Comparison of ENCODE assay signal across 26 cellular contexts in the genomic region with DNA sequence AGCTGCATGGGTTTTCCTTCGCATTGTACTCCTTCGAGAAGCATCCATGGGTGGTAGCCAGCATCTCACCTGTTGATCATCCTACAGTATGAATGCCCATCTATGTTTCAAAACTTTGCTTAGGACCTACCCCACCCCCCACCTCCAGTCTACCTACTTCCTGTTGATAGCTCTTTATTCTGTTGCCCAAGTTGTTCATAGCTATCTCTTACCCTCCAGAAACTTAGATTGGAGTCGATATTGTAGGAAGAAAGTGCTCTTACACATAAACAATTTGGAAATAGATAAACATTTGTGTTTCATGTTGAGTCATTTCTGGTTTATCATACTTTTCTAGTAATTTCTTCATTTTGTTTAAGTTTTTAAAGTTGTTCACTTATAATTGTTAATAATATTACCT.
"Had no signal": no experiment of that assay in that cellular context is flagged by ENCODE, and none has a peak within 500 bp of the region (broad histone marks: within the 10 kb centered on the region; RNA-seq: fewer than 3 reads in every experiment).

No MANE protein-coding gene starts in this region.

- H3K36me3 ChIP-seq: brain microvascular endothelial cell, esophagus muscularis mucosa, left lung, lower lobe of right lung, thoracic aorta, upper lobe of left lung, vagina had no signal

- H3K27me3 ChIP-seq: brain microvascular endothelial cell, esophagus muscularis mucosa, left lung, upper lobe of left lung, vagina had no signal

- H3K9me3 ChIP-seq: esophagus muscularis mucosa, left lung, lower lobe of right lung, mucosa of descending colon, thoracic aorta, upper lobe of left lung, vagina had no signal

- ATAC-seq: left lung; lower lobe of right lung; mucosa of descending colon; natural killer cell treated with Interleukin-12 subunit alpha and Interleukin-12 subunit beta and Interleukin-15 and Interleukin-18, amount 100 ng/mL, for 72 hours; right cardiac atrium had no signal

- H3K4me3 ChIP-seq: esophagus muscularis mucosa, left lung, lower lobe of right lung, mucosa of descending colon, thoracic aorta, upper lobe of left lung, vagina had no signal

- DNase-seq: activated CD4-positive, alpha-beta memory T cell treated with anti-CD3 and anti-CD28 coated beads, Interleukin-2, amount 10 ng/mL, durations not matched to agents 7 days and 5 days; activated CD4-positive, alpha-beta T cell treated with anti-CD3 and anti-CD28 coated beads, Interleukin-2, amount 10 ng/mL, durations not matched to agents 24 days and 14 days; activated CD4-positive, CD25-positive, alpha-beta regulatory T cell treated with anti-CD3 and anti-CD28 coated beads, Interleukin-2, amount 50 U/mL, for 72 hours; activated CD8-positive, alpha-beta memory T cell treated with anti-CD3 and anti-CD28 coated beads, Interleukin-2, amount 50 U/mL, for 48 hours; activated gamma-delta T cell; activated naive CD4-positive, alpha-beta T cell treated with anti-CD3 and anti-CD28 coated beads, Interleukin-2, amount 10 ng/mL, durations not matched to agents 7 days and 5 days; activated naive CD8-positive, alpha-beta T cell treated with anti-CD3 and anti-CD28 coated beads, Interleukin-2, amount 10 ng/mL, durations not matched to agents 7 days and 5 days; activated T-cell treated with anti-CD3 and anti-CD28 coated beads, Interleukin-2, amount 50 U/mL, for 24 hours; amniotic stem cell; brain microvascular endothelial cell; cortex of kidney; left lung; lower lobe of right lung; mesendoderm; mucosa of descending colon; posterior cingulate gyrus; right cardiac atrium; stimulated activated CD4-positive, alpha-beta T cell treated with anti-CD3 and anti-CD28 coated beads, Interleukin-15, amount 100 ng/mL, for 24 hours; stimulated activated CD4-positive, alpha-beta T cell treated with anti-CD3 and anti-CD28 coated beads, Interleukin-2, amount 100 ng/mL, for 24 hours; stimulated activated naive CD4-positive, alpha-beta T cell treated with Interleukin-2 at 50 U/mL for 16 hours; T-helper 1 cell; upper lobe of left lung had no signal

- H3K27ac ChIP-seq: brain microvascular endothelial cell, esophagus muscularis mucosa, lower lobe of right lung, thoracic aorta had no signal

- H3K4me1 ChIP-seq: vagina had no signal
